In the genomic region with DNA sequence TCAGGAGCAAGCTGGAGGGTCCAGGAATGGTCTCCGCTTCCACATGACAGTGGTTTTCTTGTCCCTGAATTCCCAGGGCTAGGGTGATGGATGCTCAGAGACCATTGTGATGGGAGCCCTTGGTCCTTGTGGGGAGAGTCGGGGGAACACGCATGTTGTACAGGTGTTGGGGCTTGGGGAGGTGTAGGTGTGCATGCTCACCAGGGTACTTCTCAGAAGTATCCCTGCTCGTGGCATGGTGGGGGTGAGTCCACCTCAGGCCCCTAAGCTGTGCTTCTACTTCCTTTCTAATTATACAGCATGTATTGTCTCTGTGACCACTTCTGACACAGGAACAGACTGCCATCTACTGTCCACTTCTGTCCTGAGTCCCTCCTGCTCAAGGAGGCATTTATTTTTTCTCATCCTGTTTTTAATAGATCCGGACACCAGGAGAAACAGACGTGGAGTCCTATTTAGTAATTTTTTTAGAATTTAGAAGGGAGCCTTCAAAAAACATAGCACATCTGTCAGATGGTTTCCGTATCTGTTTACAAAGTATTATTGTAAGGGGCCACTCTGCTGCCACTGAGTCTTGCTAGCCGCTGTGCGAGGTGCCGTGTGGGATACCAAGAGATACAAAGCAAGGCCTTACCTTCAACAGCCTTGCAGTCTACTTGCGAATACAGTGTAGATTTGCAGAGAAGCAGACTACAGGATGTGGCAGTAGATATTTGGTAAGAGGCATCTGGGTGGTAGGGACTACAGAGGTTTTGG, we compare ENCODE assay signal across 8 cellular contexts. TPM values are rescaled to one million over a fixed set of nuclear protein-coding genes. Genes with fewer than 3 reads are reported as not detected.
DNase-seq lines count a peak whose midpoint lies in the region; ATAC-seq, FAIRE-seq and TF ChIP-seq lines count a peak whose summit lies in the region.

No MANE protein-coding gene starts in this region.

- H3K4me1 Mint-ChIP-seq in neural crest cell: peaks cover 3% of the 10 kb centered on the region
- H3K4me1 Mint-ChIP-seq in activated CD4-positive, alpha-beta T cell treated with anti-CD3 and anti-CD28 coated beads, Interleukin-2, amount 10 ng/mL, durations not matched to agents 24 days and 14 days: no peaks in the 10 kb centered on the region

- no peaks in the 10 kb centered on the region for H3K9me3 Mint-ChIP-seq in neural crest cell
- H3K9me3 Mint-ChIP-seq in activated CD4-positive, alpha-beta T cell treated with anti-CD3 and anti-CD28 coated beads, Interleukin-2, amount 10 ng/mL, durations not matched to agents 24 days and 14 days: no peaks in the 10 kb centered on the region

- no peak overlapping the region for H3K4me3 Mint-ChIP-seq in neural crest cell
- no peak overlapping the region for H3K4me3 Mint-ChIP-seq in activated CD4-positive, alpha-beta T cell treated with anti-CD3 and anti-CD28 coated beads, Interleukin-2, amount 10 ng/mL, durations not matched to agents 24 days and 14 days

- no peak for ATAC-seq in GM18873 (IDR thresholded peaks at IDR 0.05; ENCODE audit: low FRiP score, unreplicated experiment)
- no peak for ATAC-seq in GM18867 (IDR thresholded peaks at IDR 0.05; ENCODE audit: unreplicated experiment)

- peak; percentile 66 for FAIRE-seq in endometrium (lab: Jason Lieb, UNC)

- TF ChIP-seq CTCF in neural crest cell (conservative IDR thresholded peaks at IDR 0.05): peak; percentile 83

- H3K27me3 Mint-ChIP-seq in neural crest cell (ENCODE audit: low read depth): peaks cover 54% of the 10 kb centered on the region
- H3K27me3 Mint-ChIP-seq in activated CD4-positive, alpha-beta T cell treated with anti-CD3 and anti-CD28 coated beads, Interleukin-2, amount 10 ng/mL, durations not matched to agents 24 days and 14 days: peaks cover 15% of the 10 kb centered on the region

- DNase-seq in NCI-H2196 (lab: John Stamatoyannopoulos, UW; ENCODE audit: unreplicated experiment): peak; percentile 30
- no peak for DNase-seq in NCI-H2196 treated with DMSO at 0.1 percent for 48 hours (lab: John Stamatoyannopoulos, UW; ENCODE audit: unreplicated experiment)
- peak; percentile 23 for DNase-seq in NCI-H748 treated with DMSO at 0.1 percent for 48 hours (lab: John Stamatoyannopoulos, UW)
- DNase-seq in neural crest cell (ENCODE audit: low read depth, low spot score): peak; percentile 20
- no peak for DNase-seq in activated CD4-positive, alpha-beta T cell treated with anti-CD3 and anti-CD28 coated beads, Interleukin-2, amount 10 ng/mL, durations not matched to agents 24 days and 14 days

- H3K27ac Mint-ChIP-seq in neural crest cell (ENCODE audit: unreplicated experiment): no peak overlapping the region
- no peak overlapping the region for H3K27ac Mint-ChIP-seq in activated CD4-positive, alpha-beta T cell treated with anti-CD3 and anti-CD28 coated beads, Interleukin-2, amount 10 ng/mL, durations not matched to agents 24 days and 14 days

- H3K36me3 Mint-ChIP-seq in neural crest cell (ENCODE audit: low read depth): no peaks in the 10 kb centered on the region
- H3K36me3 Mint-ChIP-seq in activated CD4-positive, alpha-beta T cell treated with anti-CD3 and anti-CD28 coated beads, Interleukin-2, amount 10 ng/mL, durations not matched to agents 24 days and 14 days (ENCODE audit: low read depth): no peaks in the 10 kb centered on the region

- intact Hi-C loops in activated CD4-positive, alpha-beta T cell treated with anti-CD3 and anti-CD28 coated beads, Interleukin-2, amount 10 ng/mL, durations not matched to agents 24 days and 14 days (cut with micrococcal nuclease): no loop called here

RNA-seq across cellular contexts. Expression of a gene that starts 10.5 kb away (rescaled TPM):
- total RNA-seq in neural crest cell: 0.33 TPM in 1 of 2 replicates, not detected in the other
- not detected in 2 replicates for total RNA-seq in activated CD4-positive, alpha-beta T cell treated with anti-CD3 and anti-CD28 coated beads, Interleukin-2, amount 10 ng/mL, durations not matched to agents 24 days and 14 days

Comparison
In these comparisons a context has a peak if more than half of its experiments do, and no peak if none do; other contexts are left out.
1. DNase-seq: peak in NCI-H2196 (single experiment), NCI-H748 treated with DMSO at 0.1 percent for 48 hours (single experiment) and neural crest cell (single experiment); none in NCI-H2196 treated with DMSO at 0.1 percent for 48 hours (single experiment) and activated CD4-positive, alpha-beta T cell treated with anti-CD3 and anti-CD28 coated beads, Interleukin-2, amount 10 ng/mL, durations not matched to agents 24 days and 14 days (single experiment).